Comparison of ENCODE assay signal across 1 cellular context in the genomic region with DNA sequence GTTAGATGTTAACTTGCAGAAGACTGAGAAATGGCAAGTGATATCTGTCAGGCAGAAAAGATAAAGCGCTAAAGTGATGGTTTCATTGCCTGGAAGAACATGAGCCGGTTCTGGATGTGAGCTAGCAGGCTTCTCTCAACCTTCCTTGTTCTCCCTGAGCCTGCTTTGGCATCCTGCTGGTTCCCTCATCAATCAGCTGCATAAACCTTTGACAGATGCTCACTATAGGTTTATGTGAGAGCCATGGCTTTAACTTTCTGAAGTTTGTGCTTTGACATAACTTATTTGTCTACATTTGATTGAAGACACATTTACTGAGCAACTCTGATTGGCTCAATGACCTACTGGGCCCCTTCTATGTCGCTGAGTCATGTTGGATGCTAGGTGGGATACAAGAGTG.
A peak's percentile ranks its signal among the peaks of the same experiment; 100 is the strongest.
TF ChIP-seq lines count a peak whose summit lies in the region.

No MANE protein-coding gene starts in this region.

TF ChIP-seq in K562, 482 proteins besides CTCF, POLR2A, EP300 and RAD21:
- TF ChIP-seq GABPB1 (CRISPR knock-in tag; IDR thresholded peaks at IDR 0.05), result no peak
- TF ChIP-seq NBN (IDR thresholded peaks at IDR 0.05; ENCODE audit: low read depth), result no peak
- TF ChIP-seq NFE2 (IDR thresholded peaks at IDR 0.05; ENCODE audit: low read depth), result peak; percentile 39
